Comparison of ENCODE assay signal across 18 cellular contexts in the genomic region with DNA sequence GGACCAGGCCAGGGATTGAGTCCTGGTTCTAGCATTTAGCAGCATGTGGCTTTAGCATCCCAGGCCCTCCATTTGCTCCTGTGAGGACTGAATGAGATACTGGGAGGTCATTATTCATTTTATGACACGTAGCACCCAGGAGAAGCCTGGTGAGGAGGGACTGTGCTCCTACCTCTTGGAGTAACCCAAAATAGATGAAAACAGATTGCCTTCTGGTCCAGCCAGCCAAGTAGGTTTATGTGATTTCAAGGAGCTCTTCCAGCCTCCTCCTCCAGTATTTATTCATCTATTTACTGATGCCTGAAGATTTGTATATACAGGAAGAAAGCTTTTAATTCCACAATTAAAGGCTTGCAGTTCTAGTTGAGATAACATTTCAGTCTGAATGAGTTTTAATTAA.
"Had no signal": no experiment of that assay in that cellular context is flagged by ENCODE, and none has a peak within 500 bp of the region (broad histone marks: within the 10 kb centered on the region; RNA-seq: fewer than 3 reads in every experiment).

No MANE protein-coding gene starts in this region.

- H3K9me3 ChIP-seq: colonic mucosa, esophagus muscularis mucosa, heart right ventricle, left lung, lower lobe of right lung, mucosa of descending colon had no signal

- ATAC-seq: foreskin keratinocyte, heart right ventricle, left cardiac atrium, left lung, left ventricle myocardium superior, lower lobe of right lung, mucosa of descending colon had no signal

- H3K4me3 Mint-ChIP-seq: dendritic cell treated with granulocyte-macrophage colony-stimulating factor and Interleukin-4, amounts not matched to agents 40 ng/mL and 50 ng/mL, for 4 days; mesothelial cell of epicardium; naive B cell had no signal

- H3K27ac ChIP-seq: colonic mucosa, esophagus muscularis mucosa, foreskin keratinocyte, heart right ventricle, left lung, lower lobe of right lung had no signal

- H3K9me3 Mint-ChIP-seq: dendritic cell treated with granulocyte-macrophage colony-stimulating factor and Interleukin-4, amounts not matched to agents 40 ng/mL and 50 ng/mL, for 4 days; mesothelial cell of epicardium; naive B cell had no signal

- H3K36me3 Mint-ChIP-seq: naive B cell had no signal

- H3K27ac Mint-ChIP-seq: dendritic cell treated with granulocyte-macrophage colony-stimulating factor and Interleukin-4, amounts not matched to agents 40 ng/mL and 50 ng/mL, for 4 days; mesothelial cell of epicardium; naive B cell had no signal

- H3K4me1 Mint-ChIP-seq: naive B cell had no signal

- H3K4me3 ChIP-seq: colonic mucosa, esophagus muscularis mucosa, heart right ventricle, left lung, lower lobe of right lung, mucosa of descending colon had no signal

- H3K36me3 ChIP-seq: colonic mucosa, heart right ventricle, left lung had no signal

- DNase-seq: colonic mucosa; cortex of kidney; effector memory CD4-positive, alpha-beta T cell; glutamatergic neuron; head of caudate nucleus; heart right ventricle; hippocampal formation; left cardiac atrium; left lung; left ventricle myocardium superior; lower lobe of right lung; mesenchymal stem cell; mucosa of descending colon; naive B cell had no signal

- H3K27me3 ChIP-seq: colonic mucosa, esophagus muscularis mucosa, foreskin keratinocyte, heart right ventricle, left lung had no signal

- H3K4me1 ChIP-seq: colonic mucosa, foreskin keratinocyte, left lung, lower lobe of right lung had no signal
